ENCODE assay signal across 10 cellular contexts in genomic region chr21:46424062-46424591, GRCh38. TPM values are rescaled to one million over a fixed set of nuclear protein-coding genes. Genes with fewer than 3 reads are reported as not detected.
DNase-seq lines count a peak whose midpoint lies in the region; ATAC-seq, FAIRE-seq and TF ChIP-seq lines count a peak whose summit lies in the region.
"Had no signal": no experiment of that assay in that cellular context is flagged by ENCODE, and none has a peak within 500 bp of the region (broad histone marks: within the 10 kb centered on the region; RNA-seq: fewer than 3 reads in every experiment).

No MANE protein-coding gene starts in this region.

- H3K9ac ChIP-seq in DND-41 (ENCODE audit: low read depth, low read length): no peak overlapping the region

- no TSS peak for BruUV-seq in Panc1 (replicated peaks; lab: Mats Ljungman, UMichigan)

- CTCF ChIA-PET in Panc1 (lab: Charles Lee): interaction anchor here (0.6 kb wide), 1 partner anchor 54 kb away, joined by 4 read pairs; no protein-coding TSS in a partner anchor

- no peaks in the 10 kb centered on the region for H3K9me3 Mint-ChIP-seq in activated naive CD8-positive, alpha-beta T cell treated with anti-CD3 and anti-CD28 coated beads, Interleukin-2, amount 10 ng/mL, durations not matched to agents 7 days and 5 days
- H3K9me3 Mint-ChIP-seq in natural killer cell: no peaks in the 10 kb centered on the region

- H2AFZ ChIP-seq in DND-41 (ENCODE audit: low read depth, low read length): no peak overlapping the region

- intact Hi-C loops in Panc1 (cut with micrococcal nuclease; ENCODE audit: unreplicated experiment) (no loop called here), natural killer cell (cut with micrococcal nuclease) (loop anchor here (1.0 to 2.0 kb wide), 3 partner anchors 13 to 59 kb away; partner anchors contain the start of gene DIP2A)

- no peaks in the 10 kb centered on the region for H3K9me3 ChIP-seq in DND-41 (ENCODE audit: insufficient read depth, low read length, severe bottlenecking)
- H3K9me3 ChIP-seq in Panc1 (ENCODE audit: control insufficient read depth, insufficient read depth, low read depth, low read length): no peaks in the 10 kb centered on the region
- H3K9me3 ChIP-seq: SJCRH30 had no signal

- in situ Hi-C loops in Panc1 (cut with HindIII; ENCODE audit: low pct_unique_long_range_greater_than_20kb, low sequenced_read_pairs): no loop called here

- H3K36me3 Mint-ChIP-seq in activated naive CD8-positive, alpha-beta T cell treated with anti-CD3 and anti-CD28 coated beads, Interleukin-2, amount 10 ng/mL, durations not matched to agents 7 days and 5 days: peaks cover 13% of the 10 kb centered on the region
- H3K36me3 Mint-ChIP-seq in natural killer cell: peaks cover 8% of the 10 kb centered on the region

- H3K4me1 ChIP-seq in DND-41 (ENCODE audit: insufficient read depth, low read length) (peaks cover 12% of the 10 kb centered on the region), Panc1 (ENCODE audit: control insufficient read depth, insufficient read depth, low read length) (no peaks in the 10 kb centered on the region)
- H3K4me1 ChIP-seq: SJCRH30 had no signal

- POLR2A ChIA-PET in Panc1 (lab: Charles Lee): no interaction called here
- POLR2A ChIA-PET in activated naive CD8-positive, alpha-beta T cell treated with anti-CD3 and anti-CD28 coated beads, Interleukin-2, amount 10 ng/mL, durations not matched to agents 7 days and 5 days (lab: Charles Lee): interaction anchor here (0.8 to 4.2 kb wide), 13 partner anchors 8 to 281 kb away, joined by 3 to 32 read pairs (median 8); partner anchors contain the start of genes C21orf58, DIP2A, PCNT and PRMT2

- DNase-seq in DND-41 (no peak), Panc1 (ENCODE audit: low read depth, low spot score) (no peak), natural killer cell (peak; percentile 56), GM12891 (ENCODE audit: insufficient read length, low spot score) (no peak)
- DNase-seq in activated naive CD8-positive, alpha-beta T cell treated with anti-CD3 and anti-CD28 coated beads, Interleukin-2, amount 10 ng/mL, durations not matched to agents 7 days and 5 days: peak; percentile 72
- DNase-seq: MM.1S, SJCRH30 had no signal

- TF ChIP-seq POLR2A in GM12891 (IDR thresholded peaks at IDR 0.05; ENCODE audit: low read depth, low read length): no peak

- peak overlapping the region; percentile 97 for H3K27ac Mint-ChIP-seq in activated naive CD8-positive, alpha-beta T cell treated with anti-CD3 and anti-CD28 coated beads, Interleukin-2, amount 10 ng/mL, durations not matched to agents 7 days and 5 days
- peak overlapping the region; percentile 95 to 98 for H3K27ac Mint-ChIP-seq in natural killer cell

- peak overlapping the region; percentile 83 for H3K4me3 Mint-ChIP-seq in activated naive CD8-positive, alpha-beta T cell treated with anti-CD3 and anti-CD28 coated beads, Interleukin-2, amount 10 ng/mL, durations not matched to agents 7 days and 5 days
- H3K4me3 Mint-ChIP-seq in natural killer cell: peak overlapping the region; percentile 83

- H3K4me1 Mint-ChIP-seq in activated naive CD8-positive, alpha-beta T cell treated with anti-CD3 and anti-CD28 coated beads, Interleukin-2, amount 10 ng/mL, durations not matched to agents 7 days and 5 days: peaks cover 21% of the 10 kb centered on the region
- H3K4me1 Mint-ChIP-seq in natural killer cell: peaks cover 20 to 32% of the 10 kb centered on the region in 2 donors

- H3K27me3 ChIP-seq in DND-41 (ENCODE audit: insufficient read depth, low read length, poor library complexity): no peaks in the 10 kb centered on the region
- no peaks in the 10 kb centered on the region for H3K27me3 ChIP-seq in Panc1 (ENCODE audit: control insufficient read depth, insufficient read depth, low read length)
- H3K27me3 ChIP-seq: SJCRH30 had no signal

- no peaks in the 10 kb centered on the region for H3K27me3 Mint-ChIP-seq in activated naive CD8-positive, alpha-beta T cell treated with anti-CD3 and anti-CD28 coated beads, Interleukin-2, amount 10 ng/mL, durations not matched to agents 7 days and 5 days
- H3K27me3 Mint-ChIP-seq in natural killer cell (ENCODE audit: low read depth in 2 of 2): no peaks in the 10 kb centered on the region

- H3K36me3 ChIP-seq in DND-41 (ENCODE audit: insufficient read depth, low read length) (peaks cover 85% of the 10 kb centered on the region), Panc1 (ENCODE audit: control insufficient read depth, insufficient read depth, low read length) (no peaks in the 10 kb centered on the region)

- H3K4me3 ChIP-seq in DND-41 (ENCODE audit: low read depth in 1 of 2, low read length in 2 of 2) (no peak overlapping the region), Panc1 (ENCODE audit: low read depth in 2 of 2, low read length in 2 of 2) (no peak overlapping the region)
- H3K4me3 ChIP-seq: SJCRH30 had no signal

- H3K27ac ChIP-seq in DND-41 (ENCODE audit: low read length) (no peak overlapping the region), Panc1 (ENCODE audit: low read length) (no peak overlapping the region)
- H3K27ac ChIP-seq: SJCRH30 had no signal

- no peak for TF ChIP-seq CTCF in DND-41 (IDR thresholded peaks at IDR 0.05; ENCODE audit: borderline replicate concordance, extremely low read depth, low read length, poor library complexity, severe bottlenecking)
- no peak for TF ChIP-seq CTCF in Panc1 (IDR thresholded peaks at IDR 0.05)
- no peak for TF ChIP-seq CTCF in natural killer cell (IDR thresholded peaks at IDR 0.05)

- H3K4me2 ChIP-seq in DND-41 (ENCODE audit: insufficient read depth, low read length): no peak overlapping the region

- no peak for FAIRE-seq in GM12891 (lab: Jason Lieb, UNC)
- FAIRE-seq: GM12892 had no signal

- ATAC-seq in DND-41 (ENCODE audit: insufficient read depth, low read depth) (peak; percentile 25; the same call in 1 of the 3 replicates), Panc1 (peak; percentile 31; the same call in 1 of the 2 replicates), natural killer cell (peak; percentile 47 to 58 (median 49)), HG03097 (IDR thresholded peaks at IDR 0.05; ENCODE audit: low FRiP score, unreplicated experiment) (no peak), GM21367 (IDR thresholded peaks at IDR 0.05; ENCODE audit: unreplicated experiment) (no peak)
- peak; percentile 51 for ATAC-seq in activated naive CD8-positive, alpha-beta T cell treated with anti-CD3 and anti-CD28 coated beads, Interleukin-2, amount 10 ng/mL, durations not matched to agents 7 days and 5 days (ENCODE audit: low read depth)

- H4K20me1 ChIP-seq in DND-41 (ENCODE audit: insufficient read depth, low read length): peaks cover 15% of the 10 kb centered on the region; the same call in 1 of the 2 replicates

- no peaks in the 10 kb centered on the region for H3K79me2 ChIP-seq in DND-41 (ENCODE audit: insufficient read depth, low read length)

TF ChIP-seq in GM12891, 5 proteins besides CTCF, POLR2A, EP300 and RAD21:
- TF ChIP-seq SPI1 (IDR thresholded peaks at IDR 0.05; ENCODE audit: low read depth, low read length): no peak
- TF ChIP-seq POU2F2 (IDR thresholded peaks at IDR 0.05; ENCODE audit: low read depth, low read length): no peak
- TF ChIP-seq PAX5 (IDR thresholded peaks at IDR 0.05; ENCODE audit: insufficient read depth, low read length, severe bottlenecking): no peak
- TF ChIP-seq TAF1 (IDR thresholded peaks at IDR 0.05; ENCODE audit: low read depth, low read length): no peak
- no peak for TF ChIP-seq POLR2AphosphoS5 (IDR thresholded peaks at IDR 0.05; ENCODE audit: low read depth, low read length)

RNA-seq across cellular contexts. Expression of gene DIP2A, which starts 34.6 kb away (rescaled TPM):
- total RNA-seq in Panc1 (2021; ENCODE audit: unreplicated experiment) (22.9 TPM), natural killer cell (100 to 1,000 TPM; 166 to 308 (median 170) TPM)
- 13.2 TPM for polyA plus RNA-seq in Panc1 (2012; ENCODE audit: insufficient read length)
- total RNA-seq in activated naive CD8-positive, alpha-beta T cell treated with anti-CD3 and anti-CD28 coated beads, Interleukin-2, amount 10 ng/mL, durations not matched to agents 7 days and 5 days: 10 to 100 TPM; 78.7 to 78.8 TPM
- 9.3 TPM for polyA plus RNA-seq in GM12891 (2012; ENCODE audit: low read depth, missing spikeins)

Comparison
In these comparisons a context has a peak if more than half of its experiments do, and no peak if none do; other contexts are left out.
1. ATAC-seq: peak in DND-41 (single experiment), Panc1 (single experiment), activated naive CD8-positive, alpha-beta T cell treated with anti-CD3 and anti-CD28 coated beads, Interleukin-2, amount 10 ng/mL, durations not matched to agents 7 days and 5 days (single experiment) and natural killer cell (3 of 3); none in HG03097 (single experiment) and GM21367 (single experiment).
2. DNase-seq: peak in activated naive CD8-positive, alpha-beta T cell treated with anti-CD3 and anti-CD28 coated beads, Interleukin-2, amount 10 ng/mL, durations not matched to agents 7 days and 5 days (single experiment) and natural killer cell (single experiment); none in DND-41 (single experiment), Panc1 (single experiment) and GM12891 (single experiment).